ENCODE assay signal across 3 cellular contexts in the genomic region with DNA sequence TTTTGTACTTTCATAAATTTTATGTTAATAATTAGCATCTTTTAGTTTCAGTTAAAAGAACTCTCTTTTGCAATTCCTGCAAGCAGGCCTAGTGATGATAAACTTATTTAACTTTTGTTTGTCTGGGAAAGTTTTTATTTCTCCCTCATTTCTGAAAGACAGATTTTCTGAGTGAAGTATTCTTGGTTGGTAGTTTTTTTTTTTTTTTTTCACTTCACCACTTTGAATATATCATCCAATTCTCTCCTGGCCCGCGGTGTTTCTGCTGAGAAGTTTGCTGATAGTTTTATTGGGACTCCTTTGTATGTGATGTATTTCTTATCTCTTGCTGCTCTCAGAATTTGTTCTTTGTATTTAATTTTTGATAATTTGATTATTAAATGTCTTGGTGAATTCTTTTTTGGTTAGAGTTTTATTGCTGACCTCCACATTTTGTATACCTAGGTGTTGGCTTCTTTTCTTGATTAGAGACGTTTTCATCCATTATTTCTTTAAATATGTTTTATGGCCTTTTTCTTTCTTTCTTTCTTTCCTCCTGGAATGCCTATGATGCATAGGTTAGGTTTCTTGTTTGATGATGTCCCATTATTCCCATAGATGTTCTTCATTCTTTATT.
TF ChIP-seq lines count a peak whose summit lies in the region.

No MANE protein-coding gene starts in this region.

TF ChIP-seq in HepG2, 621 proteins besides CTCF, POLR2A, EP300 and RAD21:
- peak; percentile 38; the same call in 1 of the 2 replicates for TF ChIP-seq MAFF (IDR thresholded peaks at IDR 0.05; ENCODE audit: low read depth, low read length)
- TF ChIP-seq MAFK (conservative IDR thresholded peaks at IDR 0.05 in 1 of 2, IDR thresholded peaks at IDR 0.05 in 1 of 2; ENCODE audit: low read length in 2 of 2), result peak; percentile 40 to 69; a peak in 3 of 4 replicates
- TF ChIP-seq MATR3 (CRISPR knock-in tag; IDR thresholded peaks at IDR 0.05), result no peak
TF ChIP-seq in HepG2: peak in this region for 2.

TF ChIP-seq in IMR-90, 13 proteins besides CTCF, POLR2A, EP300 and RAD21:
- no peak for TF ChIP-seq MAZ (IDR thresholded peaks at IDR 0.05; ENCODE audit: borderline replicate concordance, low read depth, low read length)
- peak; percentile 30; the same call in 1 of the 2 replicates for TF ChIP-seq MAFK (IDR thresholded peaks at IDR 0.05; ENCODE audit: low read depth, low read length)
- TF ChIP-seq BHLHE40 (IDR thresholded peaks at IDR 0.05; ENCODE audit: low read depth, low read length), result no peak
- no peak for TF ChIP-seq FOS (IDR thresholded peaks at IDR 0.05; ENCODE audit: low read depth, low read length)
TF ChIP-seq in IMR-90: peak in this region for 1.

TF ChIP-seq in K562, 482 proteins besides CTCF, POLR2A, EP300 and RAD21:
- TF ChIP-seq, protein P1, sequence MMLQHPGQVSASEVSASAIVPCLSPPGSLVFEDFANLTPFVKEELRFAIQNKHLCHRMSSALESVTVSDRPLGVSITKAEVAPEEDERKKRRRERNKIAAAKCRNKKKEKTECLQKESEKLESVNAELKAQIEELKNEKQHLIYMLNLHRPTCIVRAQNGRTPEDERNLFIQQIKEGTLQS (IDR thresholded peaks at IDR 0.05), result no peak
- TF ChIP-seq, protein P1 (CRISPR knock-in tag; conservative IDR thresholded peaks at IDR 0.05), result no peak
- TF ChIP-seq, protein P2, sequence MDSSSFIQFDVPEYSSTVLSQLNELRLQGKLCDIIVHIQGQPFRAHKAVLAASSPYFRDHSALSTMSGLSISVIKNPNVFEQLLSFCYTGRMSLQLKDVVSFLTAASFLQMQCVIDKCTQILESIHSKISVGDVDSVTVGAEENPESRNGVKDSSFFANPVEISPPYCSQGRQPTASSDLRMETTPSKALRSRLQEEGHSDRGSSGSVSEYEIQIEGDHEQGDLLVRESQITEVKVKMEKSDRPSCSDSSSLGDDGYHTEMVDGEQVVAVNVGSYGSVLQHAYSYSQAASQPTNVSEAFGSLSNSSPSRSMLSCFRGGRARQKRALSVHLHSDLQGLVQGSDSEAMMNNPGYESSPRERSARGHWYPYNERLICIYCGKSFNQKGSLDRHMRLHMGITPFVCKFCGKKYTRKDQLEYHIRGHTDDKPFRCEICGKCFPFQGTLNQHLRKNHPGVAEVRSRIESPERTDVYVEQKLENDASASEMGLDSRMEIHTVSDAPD (CRISPR knock-in tag; IDR thresholded peaks at IDR 0.05), result no peak
- TF ChIP-seq, protein P3, sequence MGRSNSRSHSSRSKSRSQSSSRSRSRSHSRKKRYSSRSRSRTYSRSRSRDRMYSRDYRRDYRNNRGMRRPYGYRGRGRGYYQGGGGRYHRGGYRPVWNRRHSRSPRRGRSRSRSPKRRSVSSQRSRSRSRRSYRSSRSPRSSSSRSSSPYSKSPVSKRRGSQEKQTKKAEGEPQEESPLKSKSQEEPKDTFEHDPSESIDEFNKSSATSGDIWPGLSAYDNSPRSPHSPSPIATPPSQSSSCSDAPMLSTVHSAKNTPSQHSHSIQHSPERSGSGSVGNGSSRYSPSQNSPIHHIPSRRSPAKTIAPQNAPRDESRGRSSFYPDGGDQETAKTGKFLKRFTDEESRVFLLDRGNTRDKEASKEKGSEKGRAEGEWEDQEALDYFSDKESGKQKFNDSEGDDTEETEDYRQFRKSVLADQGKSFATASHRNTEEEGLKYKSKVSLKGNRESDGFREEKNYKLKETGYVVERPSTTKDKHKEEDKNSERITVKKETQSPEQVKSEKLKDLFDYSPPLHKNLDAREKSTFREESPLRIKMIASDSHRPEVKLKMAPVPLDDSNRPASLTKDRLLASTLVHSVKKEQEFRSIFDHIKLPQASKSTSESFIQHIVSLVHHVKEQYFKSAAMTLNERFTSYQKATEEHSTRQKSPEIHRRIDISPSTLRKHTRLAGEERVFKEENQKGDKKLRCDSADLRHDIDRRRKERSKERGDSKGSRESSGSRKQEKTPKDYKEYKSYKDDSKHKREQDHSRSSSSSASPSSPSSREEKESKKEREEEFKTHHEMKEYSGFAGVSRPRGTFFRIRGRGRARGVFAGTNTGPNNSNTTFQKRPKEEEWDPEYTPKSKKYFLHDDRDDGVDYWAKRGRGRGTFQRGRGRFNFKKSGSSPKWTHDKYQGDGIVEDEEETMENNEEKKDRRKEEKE (IDR thresholded peaks at IDR 0.05; ENCODE audit: borderline replicate concordance in 1 of 2, control insufficient read depth in 1 of 2, low read depth in 2 of 2, low read length in 1 of 2), result no peak
- TF ChIP-seq, protein P4, sequence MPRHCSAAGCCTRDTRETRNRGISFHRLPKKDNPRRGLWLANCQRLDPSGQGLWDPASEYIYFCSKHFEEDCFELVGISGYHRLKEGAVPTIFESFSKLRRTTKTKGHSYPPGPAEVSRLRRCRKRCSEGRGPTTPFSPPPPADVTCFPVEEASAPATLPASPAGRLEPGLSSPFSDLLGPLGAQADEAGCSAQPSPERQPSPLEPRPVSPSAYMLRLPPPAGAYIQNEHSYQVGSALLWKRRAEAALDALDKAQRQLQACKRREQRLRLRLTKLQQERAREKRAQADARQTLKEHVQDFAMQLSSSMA (CRISPR knock-in tag; IDR thresholded peaks at IDR 0.05), result no peak
- TF ChIP-seq DNMT1 (IDR thresholded peaks at IDR 0.05) (no peak), ZNF316 (IDR thresholded peaks at IDR 0.05) (peak; percentile 52), C11orf30 (IDR thresholded peaks at IDR 0.05; ENCODE audit: low read depth) (0 out of 2 replicates have a peak, but pooled peaks have one; percentile 5), TOE1 (IDR thresholded peaks at IDR 0.05; ENCODE audit: borderline replicate concordance) (no peak), TOE1 (CRISPR knock-in tag; IDR thresholded peaks at IDR 0.05; ENCODE audit: borderline replicate concordance, low read depth) (no peak), FOXM1 (IDR thresholded peaks at IDR 0.05; ENCODE audit: low read depth) (no peak), FOXM1 (CRISPR knock-in tag; IDR thresholded peaks at IDR 0.05; ENCODE audit: low read depth) (no peak)
